Comparison of ENCODE assay signal across 1 cellular context in the genomic region with DNA sequence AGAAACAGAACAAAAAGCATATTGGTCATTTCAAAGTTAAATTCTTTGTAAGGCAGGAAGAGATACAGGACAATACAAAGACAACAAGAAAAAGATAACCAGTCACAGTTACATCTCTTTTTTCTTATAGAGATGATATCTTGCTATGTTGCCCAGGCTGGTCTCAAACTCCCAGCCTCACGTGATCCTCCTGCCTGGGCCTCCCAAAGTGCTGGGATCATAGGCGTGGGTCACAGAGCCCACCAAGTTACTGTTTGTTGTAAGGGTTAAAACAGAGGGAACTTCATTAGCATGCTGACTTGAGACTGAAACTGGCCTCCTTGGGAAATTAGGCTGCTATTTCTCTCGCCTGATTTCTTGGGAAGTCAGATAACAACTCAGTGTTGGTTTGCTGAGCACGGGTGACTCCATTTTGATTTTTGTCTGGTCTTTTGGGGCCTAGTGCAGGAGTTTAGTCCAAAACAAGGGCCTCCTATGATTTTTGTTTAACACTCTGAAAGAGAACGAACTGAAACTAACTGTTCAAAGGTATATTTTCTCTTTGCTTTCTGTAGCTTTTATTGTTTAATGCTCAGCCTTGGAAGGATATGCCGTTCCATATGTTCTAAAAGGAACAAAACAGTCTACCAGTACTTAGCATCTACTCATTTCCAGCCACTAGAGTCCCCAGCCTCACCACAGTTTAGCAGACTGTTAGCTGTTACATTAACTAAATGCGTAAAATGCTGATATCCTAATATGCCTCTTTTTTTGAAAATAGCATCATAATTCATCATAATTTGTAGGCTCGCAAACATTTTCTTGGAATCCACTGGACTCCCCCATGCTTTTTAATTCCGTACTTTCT.
TF ChIP-seq lines count a peak whose summit lies in the region.

No MANE protein-coding gene starts in this region.

TF ChIP-seq in GM23338, 12 proteins besides CTCF, POLR2A, EP300 and RAD21 (continued from another document):
- TF ChIP-seq, protein P1, sequence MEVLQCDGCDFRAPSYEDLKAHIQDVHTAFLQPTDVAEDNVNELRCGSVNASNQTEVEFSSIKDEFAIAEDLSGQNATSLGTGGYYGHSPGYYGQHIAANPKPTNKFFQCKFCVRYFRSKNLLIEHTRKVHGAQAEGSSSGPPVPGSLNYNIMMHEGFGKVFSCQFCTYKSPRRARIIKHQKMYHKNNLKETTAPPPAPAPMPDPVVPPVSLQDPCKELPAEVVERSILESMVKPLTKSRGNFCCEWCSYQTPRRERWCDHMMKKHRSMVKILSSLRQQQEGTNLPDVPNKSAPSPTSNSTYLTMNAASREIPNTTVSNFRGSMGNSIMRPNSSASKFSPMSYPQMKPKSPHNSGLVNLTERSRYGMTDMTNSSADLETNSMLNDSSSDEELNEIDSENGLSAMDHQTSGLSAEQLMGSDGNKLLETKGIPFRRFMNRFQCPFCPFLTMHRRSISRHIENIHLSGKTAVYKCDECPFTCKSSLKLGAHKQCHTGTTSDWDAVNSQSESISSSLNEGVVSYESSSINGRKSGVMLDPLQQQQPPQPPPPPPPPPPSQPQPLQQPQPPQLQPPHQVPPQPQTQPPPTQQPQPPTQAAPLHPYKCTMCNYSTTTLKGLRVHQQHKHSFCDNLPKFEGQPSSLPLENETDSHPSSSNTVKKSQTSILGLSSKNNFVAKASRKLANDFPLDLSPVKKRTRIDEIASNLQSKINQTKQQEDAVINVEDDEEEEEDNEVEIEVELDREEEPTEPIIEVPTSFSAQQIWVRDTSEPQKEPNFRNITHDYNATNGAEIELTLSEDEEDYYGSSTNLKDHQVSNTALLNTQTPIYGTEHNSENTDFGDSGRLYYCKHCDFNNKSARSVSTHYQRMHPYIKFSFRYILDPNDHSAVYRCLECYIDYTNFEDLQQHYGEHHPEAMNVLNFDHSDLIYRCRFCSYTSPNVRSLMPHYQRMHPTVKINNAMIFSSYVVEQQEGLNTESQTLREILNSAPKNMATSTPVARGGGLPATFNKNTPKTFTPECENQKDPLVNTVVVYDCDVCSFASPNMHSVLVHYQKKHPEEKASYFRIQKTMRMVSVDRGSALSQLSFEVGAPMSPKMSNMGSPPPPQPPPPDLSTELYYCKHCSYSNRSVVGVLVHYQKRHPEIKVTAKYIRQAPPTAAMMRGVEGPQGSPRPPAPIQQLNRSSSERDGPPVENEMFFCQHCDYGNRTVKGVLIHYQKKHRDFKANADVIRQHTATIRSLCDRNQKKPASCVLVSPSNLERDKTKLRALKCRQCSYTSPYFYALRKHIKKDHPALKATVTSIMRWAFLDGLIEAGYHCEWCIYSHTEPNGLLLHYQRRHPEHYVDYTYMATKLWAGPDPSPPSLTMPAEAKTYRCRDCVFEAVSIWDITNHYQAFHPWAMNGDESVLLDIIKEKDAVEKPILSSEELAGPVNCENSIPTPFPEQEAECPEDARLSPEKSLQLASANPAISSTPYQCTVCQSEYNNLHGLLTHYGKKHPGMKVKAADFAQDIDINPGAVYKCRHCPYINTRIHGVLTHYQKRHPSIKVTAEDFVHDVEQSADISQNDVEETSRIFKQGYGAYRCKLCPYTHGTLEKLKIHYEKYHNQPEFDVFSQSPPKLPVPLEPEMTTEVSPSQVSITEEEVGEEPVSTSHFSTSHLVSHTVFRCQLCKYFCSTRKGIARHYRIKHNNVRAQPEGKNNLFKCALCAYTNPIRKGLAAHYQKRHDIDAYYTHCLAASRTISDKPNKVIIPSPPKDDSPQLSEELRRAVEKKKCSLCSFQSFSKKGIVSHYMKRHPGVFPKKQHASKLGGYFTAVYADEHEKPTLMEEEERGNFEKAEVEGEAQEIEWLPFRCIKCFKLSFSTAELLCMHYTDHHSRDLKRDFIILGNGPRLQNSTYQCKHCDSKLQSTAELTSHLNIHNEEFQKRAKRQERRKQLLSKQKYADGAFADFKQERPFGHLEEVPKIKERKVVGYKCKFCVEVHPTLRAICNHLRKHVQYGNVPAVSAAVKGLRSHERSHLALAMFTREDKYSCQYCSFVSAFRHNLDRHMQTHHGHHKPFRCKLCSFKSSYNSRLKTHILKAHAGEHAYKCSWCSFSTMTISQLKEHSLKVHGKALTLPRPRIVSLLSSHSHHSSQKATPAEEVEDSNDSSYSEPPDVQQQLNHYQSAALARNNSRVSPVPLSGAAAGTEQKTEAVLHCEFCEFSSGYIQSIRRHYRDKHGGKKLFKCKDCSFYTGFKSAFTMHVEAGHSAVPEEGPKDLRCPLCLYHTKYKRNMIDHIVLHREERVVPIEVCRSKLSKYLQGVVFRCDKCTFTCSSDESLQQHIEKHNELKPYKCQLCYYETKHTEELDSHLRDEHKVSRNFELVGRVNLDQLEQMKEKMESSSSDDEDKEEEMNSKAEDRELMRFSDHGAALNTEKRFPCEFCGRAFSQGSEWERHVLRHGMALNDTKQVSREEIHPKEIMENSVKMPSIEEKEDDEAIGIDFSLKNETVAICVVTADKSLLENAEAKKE (CRISPR knock-in tag; IDR thresholded peaks at IDR 0.05): no peak
- TF ChIP-seq EZH2 (IDR thresholded peaks at IDR 0.05; ENCODE audit: low read depth, unreplicated experiment) (no peak), JUNB (IDR thresholded peaks at IDR 0.05; ENCODE audit: unreplicated experiment) (no peak)
- TF ChIP-seq, protein P2, sequence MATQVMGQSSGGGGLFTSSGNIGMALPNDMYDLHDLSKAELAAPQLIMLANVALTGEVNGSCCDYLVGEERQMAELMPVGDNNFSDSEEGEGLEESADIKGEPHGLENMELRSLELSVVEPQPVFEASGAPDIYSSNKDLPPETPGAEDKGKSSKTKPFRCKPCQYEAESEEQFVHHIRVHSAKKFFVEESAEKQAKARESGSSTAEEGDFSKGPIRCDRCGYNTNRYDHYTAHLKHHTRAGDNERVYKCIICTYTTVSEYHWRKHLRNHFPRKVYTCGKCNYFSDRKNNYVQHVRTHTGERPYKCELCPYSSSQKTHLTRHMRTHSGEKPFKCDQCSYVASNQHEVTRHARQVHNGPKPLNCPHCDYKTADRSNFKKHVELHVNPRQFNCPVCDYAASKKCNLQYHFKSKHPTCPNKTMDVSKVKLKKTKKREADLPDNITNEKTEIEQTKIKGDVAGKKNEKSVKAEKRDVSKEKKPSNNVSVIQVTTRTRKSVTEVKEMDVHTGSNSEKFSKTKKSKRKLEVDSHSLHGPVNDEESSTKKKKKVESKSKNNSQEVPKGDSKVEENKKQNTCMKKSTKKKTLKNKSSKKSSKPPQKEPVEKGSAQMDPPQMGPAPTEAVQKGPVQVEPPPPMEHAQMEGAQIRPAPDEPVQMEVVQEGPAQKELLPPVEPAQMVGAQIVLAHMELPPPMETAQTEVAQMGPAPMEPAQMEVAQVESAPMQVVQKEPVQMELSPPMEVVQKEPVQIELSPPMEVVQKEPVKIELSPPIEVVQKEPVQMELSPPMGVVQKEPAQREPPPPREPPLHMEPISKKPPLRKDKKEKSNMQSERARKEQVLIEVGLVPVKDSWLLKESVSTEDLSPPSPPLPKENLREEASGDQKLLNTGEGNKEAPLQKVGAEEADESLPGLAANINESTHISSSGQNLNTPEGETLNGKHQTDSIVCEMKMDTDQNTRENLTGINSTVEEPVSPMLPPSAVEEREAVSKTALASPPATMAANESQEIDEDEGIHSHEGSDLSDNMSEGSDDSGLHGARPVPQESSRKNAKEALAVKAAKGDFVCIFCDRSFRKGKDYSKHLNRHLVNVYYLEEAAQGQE (IDR thresholded peaks at IDR 0.05; ENCODE audit: unreplicated experiment): no peak
